Comparison of ENCODE assay signal across 8 cellular contexts in genomic region chr12:12696562-12697383, GRCh38.
A peak's percentile ranks its signal among the peaks of the same experiment; 100 is the strongest.
DNase-seq lines count a peak whose midpoint lies in the region; ATAC-seq and TF ChIP-seq lines count a peak whose summit lies in the region.

No MANE protein-coding gene starts in this region.

- TF ChIP-seq CTCF in GM12875 (IDR thresholded peaks at IDR 0.05; ENCODE audit: borderline replicate concordance, insufficient read depth, low read depth, low read length) (no peak), astrocyte of the cerebellum (IDR thresholded peaks at IDR 0.05; ENCODE audit: low read depth, low read length, missing control alignments) (no peak), retinal pigment epithelial cell (conservative IDR thresholded peaks at IDR 0.05; ENCODE audit: low read depth, low read length) (no peak)

- peak overlapping the region; percentile 52 for H3K4me3 ChIP-seq in GM12875 (ENCODE audit: low read depth, low read length)
- peak overlapping the region; percentile 54 for H3K4me3 ChIP-seq in astrocyte of the cerebellum (ENCODE audit: low read depth, low read length)
- peak overlapping the region; percentile 67 for H3K4me3 ChIP-seq in retinal pigment epithelial cell (ENCODE audit: low read length)

- DNase-seq in NCI-H146 (lab: John Stamatoyannopoulos, UW) = peak; percentile 93
- peak; percentile 88 for DNase-seq in T-helper 9 cell
- DNase-seq in astrocyte of the cerebellum (ENCODE audit: low read depth) = peak; percentile 59
- peak; percentile 43 to 93 (median 81) for DNase-seq in hypothalamus (lab: John Stamatoyannopoulos, UW)
- no peak for DNase-seq in retinal pigment epithelial cell (ENCODE audit: low read depth)
- DNase-seq in 8988T = no peak

- ATAC-seq in HG02840 (IDR thresholded peaks at IDR 0.05; ENCODE audit: low FRiP score, unreplicated experiment) = peak; percentile 70

- in situ Hi-C loops in astrocyte of the cerebellum (cut with HindIII; ENCODE audit: low sequenced_read_pairs) = no loop called here

Comparison
In these comparisons a context has a peak if more than half of its experiments do, and no peak if none do; other contexts are left out.
1. DNase-seq: peak in NCI-H146 (single experiment), T-helper 9 cell (single experiment), astrocyte of the cerebellum (single experiment) and hypothalamus (51 of 51); none in retinal pigment epithelial cell (single experiment) and 8988T (single experiment).
2. Peak in every context shown above with its lines, with median percentiles within 50 percentile points of each other: H3K4me3 ChIP-seq.